33 cellular contexts compared by ENCODE assay signal in genomic region chr7:2126621-2127020, GRCh38.
"Had no signal": no experiment of that assay in that cellular context is flagged by ENCODE, and none has a peak within 500 bp of the region (broad histone marks: within the 10 kb centered on the region; RNA-seq: fewer than 3 reads in every experiment).

No MANE protein-coding gene starts in this region.

- H3K27me3 ChIP-seq: adrenal gland, ascending aorta, brain microvascular endothelial cell, gastrocnemius medialis, hepatocyte, sigmoid colon, stomach, thyroid gland, upper lobe of left lung had no signal

- H3K4me3 ChIP-seq: adrenal gland, ascending aorta, gastrocnemius medialis, hepatocyte, psoas muscle, sigmoid colon, smooth muscle cell, stomach, thyroid gland, upper lobe of left lung had no signal

- ATAC-seq: effector memory CD8-positive, alpha-beta T cell; gastrocnemius medialis; left colon; naive thymus-derived CD4-positive, alpha-beta T cell; psoas muscle; stimulated activated naive B cell treated with anti-CD40 and anti-IgM and Interleukin-4, amounts not matched to agents 10 μg/mL and 1 μg/mL and 100 μg/mL, for 72 hours had no signal

- H3K9ac ChIP-seq: parathyroid adenoma had no signal

- H3K79me2 ChIP-seq: hepatocyte, parathyroid adenoma had no signal

- H3K4me1 ChIP-seq: adrenal gland, ascending aorta, parathyroid adenoma, thyroid gland, upper lobe of left lung had no signal

- H3K36me3 ChIP-seq: adrenal gland, brain microvascular endothelial cell, gastrocnemius medialis, thyroid gland had no signal

- H3K27ac ChIP-seq: adrenal gland, ascending aorta, brain microvascular endothelial cell, gastrocnemius medialis, hepatocyte, parathyroid adenoma, psoas muscle, sigmoid colon, stomach, thyroid gland, upper lobe of left lung had no signal

- H3K4me2 ChIP-seq: hepatocyte, smooth muscle cell had no signal

- DNase-seq: activated CD4-positive, alpha-beta memory T cell treated with anti-CD3 and anti-CD28 coated beads for 36 hours; activated CD4-positive, alpha-beta T cell treated with anti-CD3 and anti-CD28 coated beads, Interleukin-2, amount 10 ng/mL, durations not matched to agents 24 days and 14 days; activated CD4-positive, CD25-positive, alpha-beta regulatory T cell treated with anti-CD3 and anti-CD28 coated beads, Interleukin-2, amount 50 U/mL, for 72 hours; activated CD8-positive, alpha-beta memory T cell treated with anti-CD3 and anti-CD28 coated beads, Interleukin-2, amount 50 U/mL, for 4 hours; activated effector memory CD4-positive, alpha-beta T cell treated with anti-CD3 and anti-CD28 coated beads, Interleukin-2, amount 50 U/mL, for 16 hours; activated naive CD4-positive, alpha-beta T cell treated with anti-CD3 and anti-CD28 coated beads for 36 hours; activated naive CD8-positive, alpha-beta T cell treated with anti-CD3 and anti-CD28 coated beads for 36 hours; activated T-cell treated with anti-CD3 and anti-CD28 coated beads, Interleukin-2, amount 50 U/mL, for 1 hour; adrenal gland; brain microvascular endothelial cell; cortex of kidney; effector memory CD8-positive, alpha-beta T cell; erythroblast; gastrocnemius medialis; left colon; mammary epithelial cell; naive thymus-derived CD4-positive, alpha-beta T cell; nucleus accumbens; psoas muscle; sigmoid colon; stimulated activated CD4-positive, alpha-beta T cell treated with anti-CD3 and anti-CD28 coated beads, Interleukin-1b, Interleukin-23, amount 100 ng/mL, for 48 hours; stimulated activated CD4-positive, alpha-beta T cell treated with anti-CD3 and anti-CD28 coated beads, Interleukin-4, amount 100 ng/mL, for 4 hours; stimulated activated CD8-positive, alpha-beta memory T cell treated with anti-CD3 and anti-CD28 coated beads, Interleukin-4, amount 100 ng/mL, for 48 hours; stimulated activated naive B cell treated with anti-CD40 and anti-IgM and Interleukin-4, amounts not matched to agents 10 μg/mL and 1 μg/mL and 100 μg/mL, for 72 hours; stomach; T1000; thyroid gland had no signal

- FAIRE-seq: keratinocyte had no signal

- H3K9me3 ChIP-seq: adrenal gland, ascending aorta, gastrocnemius medialis, psoas muscle, sigmoid colon, stomach, thyroid gland, upper lobe of left lung had no signal

- H2AFZ ChIP-seq: hepatocyte, parathyroid adenoma had no signal
